7 cellular contexts compared by ENCODE assay signal in genomic region chr15:27532358-27532757, GRCh38.
"Had no signal": no experiment of that assay in that cellular context is flagged by ENCODE, and none has a peak within 500 bp of the region (broad histone marks: within the 10 kb centered on the region; RNA-seq: fewer than 3 reads in every experiment).

No MANE protein-coding gene starts in this region.

- H3K27ac ChIP-seq: HL-60, KMS-11 had no signal

- FAIRE-seq: HepG2, HTR-8/SVneo had no signal

- H3K9ac ChIP-seq: KMS-11 had no signal

- H3K4me2 ChIP-seq: KMS-11 had no signal

- DNase-seq: IMR-90, KBM-7, KG1 had no signal

- ATAC-seq: HepG2 had no signal
